Comparison of ENCODE assay signal across 18 cellular contexts in the genomic region with DNA sequence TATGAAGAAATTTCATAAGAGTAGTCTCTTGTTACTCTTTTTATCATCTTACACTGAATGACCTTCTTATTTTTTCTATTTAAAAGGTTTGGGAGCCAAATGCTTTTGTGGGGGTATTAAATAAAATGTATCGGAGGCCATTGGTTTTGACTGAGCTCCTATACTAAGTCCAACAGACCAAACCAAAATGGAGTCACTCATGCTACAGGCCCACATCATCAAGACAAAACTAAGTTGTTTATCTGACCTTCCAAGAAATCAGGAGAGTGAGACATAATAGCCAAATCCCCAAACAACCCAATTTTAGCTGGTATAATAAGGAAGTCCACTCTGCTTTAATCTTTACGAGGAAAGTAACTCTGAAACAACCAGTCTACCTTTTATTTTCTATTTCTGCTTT. TPM values are rescaled to one million over a fixed set of nuclear protein-coding genes. Genes with fewer than 3 reads are reported as not detected.
A peak's percentile ranks its signal among the peaks of the same experiment; 100 is the strongest.
DNase-seq lines count a peak whose midpoint lies in the region; ATAC-seq, FAIRE-seq and TF ChIP-seq lines count a peak whose summit lies in the region.
"Had no signal": no experiment of that assay in that cellular context is flagged by ENCODE, and none has a peak within 500 bp of the region (broad histone marks: within the 10 kb centered on the region; RNA-seq: fewer than 3 reads in every experiment).

No MANE protein-coding gene starts in this region.

- no peak for TF ChIP-seq CTCF in neutrophil (IDR thresholded peaks at IDR 0.05)

- peak overlapping the region; percentile 79 for H3K27ac Mint-ChIP-seq in activated naive CD8-positive, alpha-beta T cell treated with anti-CD3 and anti-CD28 coated beads, Interleukin-2, amount 50 U/mL, for 24 hours
- H3K27ac Mint-ChIP-seq in activated naive CD8-positive, alpha-beta T cell treated with anti-CD3 and anti-CD28 coated beads for 36 hours: no peak overlapping the region
- H3K27ac Mint-ChIP-seq in activated T-helper 1 cell treated with anti-CD3 and anti-CD28 coated beads, Interleukin-12 subunit alpha, Interleukin-12 subunit beta, Interleukin-2, Interleukin-4 antibody, amounts not matched to agents 30 ng/mL and 10 ng/mL and 1 ng/mL, durations not matched to agents 14 hours and 24 hours and 36 hours: peak overlapping the region; percentile 8
- H3K27ac Mint-ChIP-seq: GM23338 had no signal

- H3K27me3 ChIP-seq in neutrophil (no peaks in the 10 kb centered on the region), small intestine (ENCODE audit: control insufficient read depth in 2 of 2, insufficient read depth in 2 of 2, low read length in 2 of 2) (no peaks in the 10 kb centered on the region)

- no peaks in the 10 kb centered on the region for H3K9me3 ChIP-seq in neutrophil
- H3K9me3 ChIP-seq in small intestine (ENCODE audit: control insufficient read depth, low read depth): no peaks in the 10 kb centered on the region

- no peaks in the 10 kb centered on the region for H3K9me3 Mint-ChIP-seq in activated naive CD8-positive, alpha-beta T cell treated with anti-CD3 and anti-CD28 coated beads, Interleukin-2, amount 50 U/mL, for 24 hours
- no peaks in the 10 kb centered on the region for H3K9me3 Mint-ChIP-seq in activated naive CD8-positive, alpha-beta T cell treated with anti-CD3 and anti-CD28 coated beads for 36 hours
- no peaks in the 10 kb centered on the region for H3K9me3 Mint-ChIP-seq in activated T-helper 1 cell treated with anti-CD3 and anti-CD28 coated beads, Interleukin-12 subunit alpha, Interleukin-12 subunit beta, Interleukin-2, Interleukin-4 antibody, amounts not matched to agents 30 ng/mL and 10 ng/mL and 1 ng/mL, durations not matched to agents 14 hours and 24 hours and 36 hours
- H3K9me3 Mint-ChIP-seq: GM23338 had no signal

- peaks cover 17% of the 10 kb centered on the region for H3K4me1 Mint-ChIP-seq in activated naive CD8-positive, alpha-beta T cell treated with anti-CD3 and anti-CD28 coated beads, Interleukin-2, amount 50 U/mL, for 24 hours
- H3K4me1 Mint-ChIP-seq in activated naive CD8-positive, alpha-beta T cell treated with anti-CD3 and anti-CD28 coated beads for 36 hours: peaks cover 15% of the 10 kb centered on the region
- H3K4me1 Mint-ChIP-seq in activated T-helper 1 cell treated with anti-CD3 and anti-CD28 coated beads, Interleukin-12 subunit alpha, Interleukin-12 subunit beta, Interleukin-2, Interleukin-4 antibody, amounts not matched to agents 30 ng/mL and 10 ng/mL and 1 ng/mL, durations not matched to agents 14 hours and 24 hours and 36 hours (ENCODE audit: low read depth): peaks cover 10% of the 10 kb centered on the region
- H3K4me1 Mint-ChIP-seq: GM23338 had no signal

- DNase-seq in NOMO-1 treated with DMSO at 0.1 percent for 48 hours (lab: John Stamatoyannopoulos, UW; ENCODE audit: unreplicated experiment): peak; percentile 15
- DNase-seq in NOMO-1 treated with dmso at 0.1 percent for 144 hours (lab: John Stamatoyannopoulos, UW; ENCODE audit: unreplicated experiment): no peak
- no peak for DNase-seq in activated naive CD8-positive, alpha-beta T cell treated with anti-CD3 and anti-CD28 coated beads, Interleukin-2, amount 50 U/mL, for 24 hours
- no peak for DNase-seq in activated naive CD8-positive, alpha-beta T cell treated with anti-CD3 and anti-CD28 coated beads for 36 hours
- no peak for DNase-seq in activated T-helper 1 cell treated with anti-CD3 and anti-CD28 coated beads, Interleukin-12 subunit alpha, Interleukin-12 subunit beta, Interleukin-2, Interleukin-4 antibody, amounts not matched to agents 30 ng/mL and 10 ng/mL and 1 ng/mL, durations not matched to agents 14 hours and 24 hours and 36 hours (ENCODE audit: low spot score)
- DNase-seq in small intestine: no peak
- no peak for DNase-seq in NCI-H2196 treated with DMSO at 0.1 percent for 48 hours (lab: John Stamatoyannopoulos, UW; ENCODE audit: unreplicated experiment)
- DNase-seq: CD4-positive, CD25-positive, alpha-beta regulatory T cell; DMS53; GF-D8; H7 had no signal

- H3K4me3 ChIP-seq in neutrophil (ENCODE audit: low read depth in 1 of 2, low read length in 1 of 2) (no peak overlapping the region), small intestine (ENCODE audit: low read depth in 1 of 2, low read length in 2 of 2) (no peak overlapping the region)
- H3K4me3 ChIP-seq: GM23338 had no signal

- ATAC-seq in activated naive CD8-positive, alpha-beta T cell treated with anti-CD3 and anti-CD28 coated beads, Interleukin-2, amount 50 U/mL, for 24 hours: no peak
- ATAC-seq: GM23338, HepG2 had no signal

- peak overlapping the region; percentile 75 for H3K27ac ChIP-seq in neutrophil
- H3K27ac ChIP-seq in small intestine (ENCODE audit: low read depth in 1 of 2, low read length in 1 of 2): no peak overlapping the region
- H3K27ac ChIP-seq: 22Rv1 had no signal

- H3K36me3 ChIP-seq in neutrophil (no peaks in the 10 kb centered on the region), small intestine (ENCODE audit: control insufficient read depth in 2 of 2, insufficient read depth in 2 of 2, low read length in 2 of 2) (no peaks in the 10 kb centered on the region)

- intact Hi-C loops in activated T-helper 1 cell treated with anti-CD3 and anti-CD28 coated beads, Interleukin-12 subunit alpha, Interleukin-12 subunit beta, Interleukin-2, Interleukin-4 antibody, amounts not matched to agents 30 ng/mL and 10 ng/mL and 1 ng/mL, durations not matched to agents 14 hours and 24 hours and 36 hours (cut with micrococcal nuclease): no loop called here

- H3K27me3 Mint-ChIP-seq in activated naive CD8-positive, alpha-beta T cell treated with anti-CD3 and anti-CD28 coated beads, Interleukin-2, amount 50 U/mL, for 24 hours: no peaks in the 10 kb centered on the region
- H3K27me3 Mint-ChIP-seq in activated naive CD8-positive, alpha-beta T cell treated with anti-CD3 and anti-CD28 coated beads for 36 hours: no peaks in the 10 kb centered on the region
- no peaks in the 10 kb centered on the region for H3K27me3 Mint-ChIP-seq in activated T-helper 1 cell treated with anti-CD3 and anti-CD28 coated beads, Interleukin-12 subunit alpha, Interleukin-12 subunit beta, Interleukin-2, Interleukin-4 antibody, amounts not matched to agents 30 ng/mL and 10 ng/mL and 1 ng/mL, durations not matched to agents 14 hours and 24 hours and 36 hours (ENCODE audit: insufficient read depth)
- H3K27me3 Mint-ChIP-seq: CD4-positive, CD25-positive, alpha-beta regulatory T cell had no signal

- H3K36me3 Mint-ChIP-seq in activated naive CD8-positive, alpha-beta T cell treated with anti-CD3 and anti-CD28 coated beads, Interleukin-2, amount 50 U/mL, for 24 hours (ENCODE audit: low read depth): no peaks in the 10 kb centered on the region
- H3K36me3 Mint-ChIP-seq in activated naive CD8-positive, alpha-beta T cell treated with anti-CD3 and anti-CD28 coated beads for 36 hours: no peaks in the 10 kb centered on the region
- H3K36me3 Mint-ChIP-seq in activated T-helper 1 cell treated with anti-CD3 and anti-CD28 coated beads, Interleukin-12 subunit alpha, Interleukin-12 subunit beta, Interleukin-2, Interleukin-4 antibody, amounts not matched to agents 30 ng/mL and 10 ng/mL and 1 ng/mL, durations not matched to agents 14 hours and 24 hours and 36 hours (ENCODE audit: low read depth): no peaks in the 10 kb centered on the region
- H3K36me3 Mint-ChIP-seq: CD4-positive, CD25-positive, alpha-beta regulatory T cell had no signal

- WGBS in small intestine, 3 donors: 68 to 85% (median 81%) methylated on average over 2 of the region's 2 CpGs

- H3K4me3 Mint-ChIP-seq in activated naive CD8-positive, alpha-beta T cell treated with anti-CD3 and anti-CD28 coated beads, Interleukin-2, amount 50 U/mL, for 24 hours: no peak overlapping the region
- no peak overlapping the region for H3K4me3 Mint-ChIP-seq in activated naive CD8-positive, alpha-beta T cell treated with anti-CD3 and anti-CD28 coated beads for 36 hours
- H3K4me3 Mint-ChIP-seq in activated T-helper 1 cell treated with anti-CD3 and anti-CD28 coated beads, Interleukin-12 subunit alpha, Interleukin-12 subunit beta, Interleukin-2, Interleukin-4 antibody, amounts not matched to agents 30 ng/mL and 10 ng/mL and 1 ng/mL, durations not matched to agents 14 hours and 24 hours and 36 hours: no peak overlapping the region
- H3K4me3 Mint-ChIP-seq: CD4-positive, CD25-positive, alpha-beta regulatory T cell; GM23338 had no signal

- FAIRE-seq in small intestine (lab: Jason Lieb, UNC): no peak
- FAIRE-seq: HepG2, HTR-8/SVneo had no signal

- H3K4me1 ChIP-seq in neutrophil (ENCODE audit: control insufficient read depth in 1 of 2, insufficient read depth in 1 of 2, low read depth in 1 of 2, low read length in 1 of 2) (peaks cover 27 to 33% of the 10 kb centered on the region in 2 experiments), small intestine (ENCODE audit: control insufficient read depth in 2 of 2, insufficient read depth in 1 of 2, low read depth in 1 of 2, low read length in 1 of 2) (no peaks in the 10 kb centered on the region)

RNA-seq across cellular contexts. Expression of gene ALOX12, which starts 48.1 kb away (rescaled TPM):
- total RNA-seq in activated naive CD8-positive, alpha-beta T cell treated with anti-CD3 and anti-CD28 coated beads for 36 hours: not detected
- total RNA-seq in activated T-helper 1 cell treated with anti-CD3 and anti-CD28 coated beads, Interleukin-12 subunit alpha, Interleukin-12 subunit beta, Interleukin-2, Interleukin-4 antibody, amounts not matched to agents 30 ng/mL and 10 ng/mL and 1 ng/mL, durations not matched to agents 14 hours and 24 hours and 36 hours: not detected in 2 replicates
- under 1 TPM in 1 of 3 donors, not detected in 2; 0.04 TPM for polyA plus RNA-seq in small intestine
- total RNA-seq: A673, HepG2 had no signal
- polyA plus RNA-seq: BJ, HepG2 had no signal
